10 cellular contexts compared by ENCODE assay signal in genomic region chr1:66980745-66981367, GRCh38. TPM values are rescaled to one million over a fixed set of nuclear protein-coding genes. Genes with fewer than 3 reads are reported as not detected.
DNase-seq lines count a peak whose midpoint lies in the region; ATAC-seq and TF ChIP-seq lines count a peak whose summit lies in the region.
"Had no signal": no experiment of that assay in that cellular context is flagged by ENCODE, and none has a peak within 500 bp of the region (broad histone marks: within the 10 kb centered on the region; RNA-seq: fewer than 3 reads in every experiment).

No MANE protein-coding gene starts in this region.

- peaks cover 27% of the 10 kb centered on the region for H3K4me1 Mint-ChIP-seq in activated T-helper 2 cell treated with anti-CD3 and anti-CD28 coated beads, Interferon-gamma antibody, Interleukin-2, Interleukin-4, amounts not matched to agents 10 μg/mL and 5 μg/mL and 100 μg/mL, durations not matched to agents 14 hours and 24 hours and 36 hours (ENCODE audit: low read depth)

- H3K27me3 ChIP-seq in heart right ventricle (no peaks in the 10 kb centered on the region), right atrium auricular region (no peaks in the 10 kb centered on the region), left lung (no peaks in the 10 kb centered on the region), vagina (no peaks in the 10 kb centered on the region), ovary (no peaks in the 10 kb centered on the region)

- TF ChIP-seq EP300 in ovary (IDR thresholded peaks at IDR 0.05), result no peak

- DNase-seq in heart right ventricle (no peak), right atrium auricular region (ENCODE audit: low spot score) (no peak), left lung (no peak), vagina (ENCODE audit: extremely low spot score in 2 of 2) (no peak), NCI-H1436 (lab: John Stamatoyannopoulos, UW) (no peak), ovary (no peak), head of caudate nucleus (no peak)
- no peak for DNase-seq in activated T-helper 2 cell treated with anti-CD3 and anti-CD28 coated beads, Interferon-gamma antibody, Interleukin-2, Interleukin-4, amounts not matched to agents 10 μg/mL and 5 μg/mL and 100 μg/mL, durations not matched to agents 14 hours and 24 hours and 36 hours (ENCODE audit: low spot score)
- DNase-seq: GF-D8, NCI-H187 had no signal

- peak in 1 of 8 donors; percentile 17 for ATAC-seq in heart right ventricle
- peak; percentile 61 for ATAC-seq in left lung

- H3K36me3 ChIP-seq in heart right ventricle, result peaks cover 0 to 98% (median 32%) of the 10 kb centered on the region in 9 donors
- peaks cover 81% of the 10 kb centered on the region for H3K36me3 ChIP-seq in right atrium auricular region
- H3K36me3 ChIP-seq in left lung, result peaks cover 0 to 86% of the 10 kb centered on the region in 2 donors
- peaks cover 0 to 44% of the 10 kb centered on the region in 2 donors for H3K36me3 ChIP-seq in vagina
- H3K36me3 ChIP-seq in ovary, result no peaks in the 10 kb centered on the region

- H3K9me3 ChIP-seq in heart right ventricle (no peaks in the 10 kb centered on the region), right atrium auricular region (no peaks in the 10 kb centered on the region), left lung (no peaks in the 10 kb centered on the region), vagina (no peaks in the 10 kb centered on the region), ovary (no peaks in the 10 kb centered on the region)

- peak overlapping the region; percentile 69 for H3K4me3 Mint-ChIP-seq in activated T-helper 2 cell treated with anti-CD3 and anti-CD28 coated beads, Interferon-gamma antibody, Interleukin-2, Interleukin-4, amounts not matched to agents 10 μg/mL and 5 μg/mL and 100 μg/mL, durations not matched to agents 14 hours and 24 hours and 36 hours (ENCODE audit: low read depth)

- no peaks in the 10 kb centered on the region for H3K9me3 Mint-ChIP-seq in activated T-helper 2 cell treated with anti-CD3 and anti-CD28 coated beads, Interferon-gamma antibody, Interleukin-2, Interleukin-4, amounts not matched to agents 10 μg/mL and 5 μg/mL and 100 μg/mL, durations not matched to agents 14 hours and 24 hours and 36 hours

- 60 to 95% methylated on average over 1 of the region's 1 CpG for WGBS in heart right ventricle, 2 donors
- WGBS in ovary, 3 donors, result 69 to 76% (median 71%) methylated on average over 1 of the region's 1 CpG

- TF ChIP-seq CTCF in heart right ventricle (IDR thresholded peaks at IDR 0.05), result no peak
- TF ChIP-seq CTCF in right atrium auricular region (IDR thresholded peaks at IDR 0.05), result no peak
- no peak for TF ChIP-seq CTCF in left lung (IDR thresholded peaks at IDR 0.05)
- no peak for TF ChIP-seq CTCF in vagina (IDR thresholded peaks at IDR 0.05)
- TF ChIP-seq CTCF in ovary (IDR thresholded peaks at IDR 0.05), result no peak

- no peaks in the 10 kb centered on the region for H3K27me3 Mint-ChIP-seq in activated T-helper 2 cell treated with anti-CD3 and anti-CD28 coated beads, Interferon-gamma antibody, Interleukin-2, Interleukin-4, amounts not matched to agents 10 μg/mL and 5 μg/mL and 100 μg/mL, durations not matched to agents 14 hours and 24 hours and 36 hours (ENCODE audit: low read depth)

- H3K27ac ChIP-seq in heart right ventricle, result peak overlapping the region in 6 of 10 donors; percentile 1 to 80 (median 48)
- H3K27ac ChIP-seq in right atrium auricular region, result peak overlapping the region in 1 of 2 donors; percentile 29
- peak overlapping the region; percentile 51 to 58 for H3K27ac ChIP-seq in left lung
- H3K27ac ChIP-seq in vagina, result peak overlapping the region; percentile 53
- H3K27ac ChIP-seq in ovary, result peak overlapping the region in 1 of 2 donors; percentile 71

- TF ChIP-seq POLR2A in vagina (IDR thresholded peaks at IDR 0.05), result no peak
- no peak for TF ChIP-seq POLR2A in ovary (IDR thresholded peaks at IDR 0.05)

- H3K36me3 Mint-ChIP-seq in activated T-helper 2 cell treated with anti-CD3 and anti-CD28 coated beads, Interferon-gamma antibody, Interleukin-2, Interleukin-4, amounts not matched to agents 10 μg/mL and 5 μg/mL and 100 μg/mL, durations not matched to agents 14 hours and 24 hours and 36 hours (ENCODE audit: low read depth), result peaks cover 60% of the 10 kb centered on the region

- H3K27ac Mint-ChIP-seq in activated T-helper 2 cell treated with anti-CD3 and anti-CD28 coated beads, Interferon-gamma antibody, Interleukin-2, Interleukin-4, amounts not matched to agents 10 μg/mL and 5 μg/mL and 100 μg/mL, durations not matched to agents 14 hours and 24 hours and 36 hours, result peak overlapping the region; percentile 69

- intact Hi-C loops in heart right ventricle (cut with DNase I) (loop anchor here in 1 of 10 donors (10.0 kb wide), 1 partner anchor 216 kb away; no protein-coding TSS in a partner anchor), left lung (cut with DNase I) (no loop called here), vagina (cut with DNase I) (no loop called here), ovary (cut with DNase I) (no loop called here), head of caudate nucleus (cut with DNase I) (no loop called here)
- intact Hi-C loops in activated T-helper 2 cell treated with anti-CD3 and anti-CD28 coated beads, Interferon-gamma antibody, Interleukin-2, Interleukin-4, amounts not matched to agents 10 μg/mL and 5 μg/mL and 100 μg/mL, durations not matched to agents 14 hours and 24 hours and 36 hours (cut with micrococcal nuclease), result loop anchor here (2.0 to 10.0 kb wide), 4 partner anchors 18 to 354 kb away; no protein-coding TSS in a partner anchor

- H3K4me1 ChIP-seq in heart right ventricle, result peaks cover 0 to 24% (median 11%) of the 10 kb centered on the region in 9 donors
- peaks cover 0 to 8% of the 10 kb centered on the region in 2 donors for H3K4me1 ChIP-seq in right atrium auricular region
- H3K4me1 ChIP-seq in left lung, result peaks cover 0 to 30% of the 10 kb centered on the region in 2 donors
- peaks cover 23% of the 10 kb centered on the region for H3K4me1 ChIP-seq in vagina
- H3K4me1 ChIP-seq in ovary (ENCODE audit: insufficient read depth), result no peaks in the 10 kb centered on the region

- H3K4me3 ChIP-seq in heart right ventricle (peak overlapping the region in 6 of 10 donors; percentile 38 to 48 (median 46)), right atrium auricular region (no peak overlapping the region), left lung (peak overlapping the region; percentile 2 to 15), vagina (peak overlapping the region in 1 of 2 donors; percentile 3), ovary (no peak overlapping the region)

RNA-seq across cellular contexts. Expression of gene MIER1, which starts 56.1 kb away (rescaled TPM):
- 10 to 100 TPM; 16.9 to 22.4 (median 20.1) TPM for total RNA-seq in heart right ventricle
- polyA plus RNA-seq in heart right ventricle, result 10 to 100 TPM in 1 of 2 donors, 1 to 10 TPM in 1; 5.8 to 10.6 TPM
- total RNA-seq in right atrium auricular region, result 10 to 100 TPM; 18.2 to 18.4 TPM
- total RNA-seq in activated T-helper 2 cell treated with anti-CD3 and anti-CD28 coated beads, Interferon-gamma antibody, Interleukin-2, Interleukin-4, amounts not matched to agents 10 μg/mL and 5 μg/mL and 100 μg/mL, durations not matched to agents 14 hours and 24 hours and 36 hours, result 44.5 and 45.1 TPM in 2 replicates
- 10 to 100 TPM; 34.5 to 38.5 TPM for total RNA-seq in left lung
- 39.5 TPM for total RNA-seq in vagina
- total RNA-seq in ovary, result 10 to 100 TPM; 33.2 to 51.2 (median 46.8) TPM
- polyA plus RNA-seq in ovary, result 10 to 100 TPM; 16.2 to 22.2 TPM

RNA-seq across cellular contexts. Expression of gene DNAI4, which starts 56.2 kb away (rescaled TPM):
- 10 to 100 TPM in 8 of 10 donors, 1 to 10 TPM in 2; 8.0 to 24.5 (median 14.4) TPM for total RNA-seq in heart right ventricle
- 1 to 10 TPM in 1 of 2 donors, under 1 TPM in 1; 0.44 to 1.1 TPM for polyA plus RNA-seq in heart right ventricle
- 10 to 100 TPM in 1 of 2 donors, 1 to 10 TPM in 1; 6.9 to 10.3 TPM for total RNA-seq in right atrium auricular region
- total RNA-seq in activated T-helper 2 cell treated with anti-CD3 and anti-CD28 coated beads, Interferon-gamma antibody, Interleukin-2, Interleukin-4, amounts not matched to agents 10 μg/mL and 5 μg/mL and 100 μg/mL, durations not matched to agents 14 hours and 24 hours and 36 hours, result 0.90 and 1.7 TPM in 2 replicates
- 10 to 100 TPM in 1 of 2 donors, 1 to 10 TPM in 1; 6.5 to 12.4 TPM for total RNA-seq in left lung
- total RNA-seq in vagina, result 10.3 TPM
- 10 to 100 TPM; 21.7 to 52.6 (median 31.0) TPM for total RNA-seq in ovary
- polyA plus RNA-seq in ovary, result 1 to 10 TPM; 2.5 to 3.0 TPM

Comparison
In these comparisons a context has a peak if more than half of its experiments do, and no peak if none do; other contexts are left out.
1. H3K4me3 ChIP-seq: peak in heart right ventricle (6 of 10) and left lung (2 of 2); none in right atrium auricular region (0 of 2) and ovary (single experiment).